In genomic region chr1:171985639-171986038, GRCh38 we compare ENCODE assay signal across 10 cellular contexts.
DNase-seq lines count a peak whose midpoint lies in the region; ATAC-seq, FAIRE-seq and TF ChIP-seq lines count a peak whose summit lies in the region.
"Had no signal": no experiment of that assay in that cellular context is flagged by ENCODE, and none has a peak within 500 bp of the region (broad histone marks: within the 10 kb centered on the region; RNA-seq: fewer than 3 reads in every experiment).

No MANE protein-coding gene starts in this region.

- no peaks in the 10 kb centered on the region for H3K27me3 ChIP-seq in IMR-90 (ENCODE audit: control insufficient read depth, insufficient read depth, low read length)
- H3K27me3 ChIP-seq in astrocyte (ENCODE audit: insufficient read depth, low read length): no peaks in the 10 kb centered on the region
- H3K27me3 ChIP-seq: SJSA1, transverse colon had no signal

- H3K4me1 ChIP-seq in IMR-90 (ENCODE audit: control insufficient read depth, insufficient read depth, low read length) (no peaks in the 10 kb centered on the region), astrocyte (ENCODE audit: insufficient read depth, low read length) (no peaks in the 10 kb centered on the region), mucosa of descending colon (ENCODE audit: low read depth) (peaks cover 3% of the 10 kb centered on the region)
- H3K4me1 ChIP-seq: SJSA1 had no signal

- in situ Hi-C loops in G401 (cut with HindIII; ENCODE audit: low sequenced_read_pairs): no loop called here
- in situ Hi-C loops in IMR-90 (cut with MboI; ENCODE audit: low sequenced_read_pairs): loop anchor here (10.0 kb wide), 1 partner anchor 341 kb away; no protein-coding TSS in a partner anchor

- H3K4me2 ChIP-seq in IMR-90 (ENCODE audit: low read depth, low read length) (no peak overlapping the region), astrocyte (ENCODE audit: low read length) (no peak overlapping the region)

- H3K27me3 Mint-ChIP-seq in astrocyte (ENCODE audit: low read depth, unreplicated experiment): no peaks in the 10 kb centered on the region

- FAIRE-seq in astrocyte (lab: Jason Lieb, UNC): peak; percentile 41

- H2AK5ac ChIP-seq in IMR-90 (ENCODE audit: low read depth, low read length): no peak overlapping the region

- H3K36me3 ChIP-seq in IMR-90 (ENCODE audit: control insufficient read depth, insufficient read depth, low read length) (no peaks in the 10 kb centered on the region), astrocyte (ENCODE audit: insufficient read depth, low read length) (no peaks in the 10 kb centered on the region), mucosa of descending colon (ENCODE audit: low read depth) (no peaks in the 10 kb centered on the region)
- H3K36me3 ChIP-seq: SJSA1, transverse colon had no signal

- H3K9me3 ChIP-seq in IMR-90 (ENCODE audit: control insufficient read depth, insufficient read depth, low read length) (no peaks in the 10 kb centered on the region), astrocyte (ENCODE audit: insufficient read depth, low read depth, low read length) (no peaks in the 10 kb centered on the region), mucosa of descending colon (no peaks in the 10 kb centered on the region)
- H3K9me3 ChIP-seq: SJSA1, transverse colon had no signal

- no peak overlapping the region for H2BK5ac ChIP-seq in IMR-90 (ENCODE audit: low read depth, low read length, poor library complexity, severe bottlenecking)

- H2AFZ ChIP-seq in IMR-90 (replicated peaks; ENCODE audit: low read length, poor library complexity) (no peak overlapping the region), astrocyte (ENCODE audit: low read depth, low read length) (no peak overlapping the region)

- no peaks in the 10 kb centered on the region for H4K20me1 ChIP-seq in IMR-90 (ENCODE audit: insufficient read depth, low read length)
- H4K20me1 ChIP-seq in astrocyte (ENCODE audit: insufficient read depth, low read length): no peaks in the 10 kb centered on the region

- H3K27ac ChIP-seq in IMR-90 (ENCODE audit: insufficient read depth, low read length) (no peak overlapping the region), astrocyte (ENCODE audit: low read depth, low read length) (no peak overlapping the region)
- H3K27ac ChIP-seq: SJSA1, transverse colon had no signal

- H3K27ac Mint-ChIP-seq in astrocyte (ENCODE audit: unreplicated experiment): no peak overlapping the region

- no peaks in the 10 kb centered on the region for H3K9me3 Mint-ChIP-seq in astrocyte (ENCODE audit: unreplicated experiment)

- H2BK120ac ChIP-seq in IMR-90 (ENCODE audit: low read depth, low read length): no peak overlapping the region

- CTCF ChIA-PET in IMR-90 (lab: Yijun Ruan, JAX): interaction anchor here (0.6 to 6.2 kb wide), 20 partner anchors 12 to 401 kb away, joined by 3 to 138 read pairs (median 3); no protein-coding TSS in a partner anchor

- H3K79me1 ChIP-seq in IMR-90 (ENCODE audit: low read depth in 1 of 2, low read length in 2 of 2): no peaks in the 10 kb centered on the region

- no peak overlapping the region for H2BK20ac ChIP-seq in IMR-90 (ENCODE audit: low read depth, low read length)

- no peak overlapping the region for H3K18ac ChIP-seq in IMR-90 (ENCODE audit: low read depth, low read length)

- no peak overlapping the region for H3K56ac ChIP-seq in IMR-90 (ENCODE audit: extremely low read depth, insufficient read depth, low read length)

- no peak overlapping the region for H4K5ac ChIP-seq in IMR-90 (ENCODE audit: low read depth, low read length)

- H4K8ac ChIP-seq in IMR-90 (ENCODE audit: low read depth in 2 of 2, low read length in 2 of 2): no peak overlapping the region

- intact Hi-C loops in IMR-90 (cut with micrococcal nuclease): loop anchor here (1.0 to 5.0 kb wide), 2 partner anchors 268 to 340 kb away; no protein-coding TSS in a partner anchor
- intact Hi-C loops in mucosa of descending colon (cut with DNase I, micrococcal nuclease): loop anchor here in 1 of 2 donors (2.0 to 10.0 kb wide), 2 partner anchors 185 to 341 kb away; no protein-coding TSS in a partner anchor

- no peak overlapping the region for H3K14ac ChIP-seq in IMR-90 (replicated peaks; ENCODE audit: low read depth, low read length)

- WGBS in IMR-90 (ENCODE audit: extremely low coverage in 2 of 2, insufficient read length in 1 of 2), 2 experiments: no CpG with 5 or more reads among the region's 2 CpGs

- H3K9ac ChIP-seq in IMR-90 (ENCODE audit: low read depth, low read length) (no peak overlapping the region), astrocyte (ENCODE audit: low read length) (no peak overlapping the region)

- ATAC-seq in IMR-90 (ENCODE audit: low read depth): no peak
- ATAC-seq in mucosa of descending colon: no peak
- ATAC-seq in HG02870 (IDR thresholded peaks at IDR 0.05; ENCODE audit: unreplicated experiment): no peak
- ATAC-seq in GM18868 (IDR thresholded peaks at IDR 0.05; ENCODE audit: unreplicated experiment): no peak

- no peak overlapping the region for H3K4me3 Mint-ChIP-seq in astrocyte (ENCODE audit: unreplicated experiment)

- H3K23ac ChIP-seq in IMR-90 (ENCODE audit: low read depth, low read length): no peak overlapping the region

- no peak overlapping the region for H3K4me3 ChIP-seq in IMR-90 (ENCODE audit: insufficient read depth, low read depth, low read length)
- H3K4me3 ChIP-seq in astrocyte (ENCODE audit: insufficient read depth, low read depth, low read length): no peak overlapping the region
- no peak overlapping the region for H3K4me3 ChIP-seq in mucosa of descending colon
- H3K4me3 ChIP-seq: SJSA1, transverse colon had no signal

- POLR2A ChIA-PET in IMR-90 (lab: Charles Lee; ENCODE audit: unreplicated experiment): no interaction called here

- H2BK15ac ChIP-seq in IMR-90 (ENCODE audit: low read depth, low read length): no peak overlapping the region

- no peak overlapping the region for H3K4ac ChIP-seq in IMR-90 (ENCODE audit: low read depth, low read length)

- no peak for TF ChIP-seq RAD21 in IMR-90 (IDR thresholded peaks at IDR 0.05; ENCODE audit: low read length)

- no peak for TF ChIP-seq POLR2A in IMR-90 (IDR thresholded peaks at IDR 0.05; ENCODE audit: low read depth, low read length)

- H2AK9ac ChIP-seq in IMR-90 (replicated peaks; ENCODE audit: low read depth, low read length, poor library complexity): no peak overlapping the region

- H3K36me3 Mint-ChIP-seq in astrocyte (ENCODE audit: low read depth, unreplicated experiment): no peaks in the 10 kb centered on the region

- TF ChIP-seq CTCF in IMR-90 (conservative IDR thresholded peaks at IDR 0.05; ENCODE audit: low read depth, low read length) (peak; percentile 18; the same call in 1 of the 2 replicates), astrocyte (IDR thresholded peaks at IDR 0.05; ENCODE audit: insufficient read depth, low read depth, low read length) (peak; percentile 23), mucosa of descending colon (IDR thresholded peaks at IDR 0.05) (no peak)

- no TSS peak for BruUV-seq in IMR-90 (replicated peaks; lab: Mats Ljungman, UMichigan)

- no peak overlapping the region for H4K91ac ChIP-seq in IMR-90 (ENCODE audit: insufficient read depth, low read depth, low read length)

- H3K9me1 ChIP-seq in IMR-90 (ENCODE audit: insufficient read depth, low read length): no peaks in the 10 kb centered on the region

- H3K4me1 Mint-ChIP-seq in astrocyte (ENCODE audit: low read depth, unreplicated experiment): peaks cover 3% of the 10 kb centered on the region

- dilution Hi-C loops in IMR-90 (cut with HindIII; ENCODE audit: low sequenced_read_pairs, unreplicated experiment): no loop called here

- no peaks in the 10 kb centered on the region for H3K79me2 ChIP-seq in astrocyte (ENCODE audit: insufficient read depth, low read length)

- DNase-seq in G401 (ENCODE audit: low spot score) (peak; percentile 56), IMR-90 (no peak), astrocyte (ENCODE audit: low read depth) (no peak), mucosa of descending colon (peak in 2 of 3 donors; percentile 15 to 23), ecto neural progenitor cell (ENCODE audit: low spot score) (no peak), GDM1 (lab: John Stamatoyannopoulos, UW) (no peak)
- DNase-seq: transverse colon had no signal

TF ChIP-seq in IMR-90, 13 proteins besides CTCF, POLR2A, EP300 and RAD21:
- TF ChIP-seq ELK1 (IDR thresholded peaks at IDR 0.05; ENCODE audit: borderline replicate concordance, low read depth, low read length) (no peak), MAFK (IDR thresholded peaks at IDR 0.05; ENCODE audit: low read depth, low read length) (no peak), CHD1 (IDR thresholded peaks at IDR 0.05; ENCODE audit: low read depth, low read length) (no peak)
TF ChIP-seq in IMR-90: peak in this region for 0.

Comparison
In these comparisons a context has a peak if more than half of its experiments do, and no peak if none do; other contexts are left out.
1. DNase-seq: peak in G401 (single experiment) and mucosa of descending colon (2 of 3); none in IMR-90 (single experiment), astrocyte (single experiment), ecto neural progenitor cell (single experiment) and GDM1 (single experiment).